ENCODE assay signal across 1 cellular context in genomic region chr6:33126101-33126714, GRCh38.
TF ChIP-seq lines count a peak whose summit lies in the region.

No MANE protein-coding gene starts in this region.

TF ChIP-seq in endothelial cell of umbilical vein, 7 proteins besides CTCF, POLR2A, EP300 and RAD21 (continued from another document):
- TF ChIP-seq JUN (IDR thresholded peaks at IDR 0.05; ENCODE audit: borderline replicate concordance, insufficient read depth, insufficient read length, low read depth) (no peak), MYC (IDR thresholded peaks at IDR 0.05; ENCODE audit: low read depth, low read length) (no peak), POLR2AphosphoS5 (IDR thresholded peaks at IDR 0.05; ENCODE audit: insufficient read depth, low read depth, low read length) (no peak), GATA2 (IDR thresholded peaks at IDR 0.05; ENCODE audit: insufficient read depth, insufficient read length, low read depth, low read length) (no peak), MAX (IDR thresholded peaks at IDR 0.05; ENCODE audit: insufficient read depth, insufficient read length) (no peak), FOS (IDR thresholded peaks at IDR 0.05; ENCODE audit: borderline replicate concordance, insufficient read depth, low read length) (no peak)
